ENCODE assay signal across 8 cellular contexts in the genomic region with DNA sequence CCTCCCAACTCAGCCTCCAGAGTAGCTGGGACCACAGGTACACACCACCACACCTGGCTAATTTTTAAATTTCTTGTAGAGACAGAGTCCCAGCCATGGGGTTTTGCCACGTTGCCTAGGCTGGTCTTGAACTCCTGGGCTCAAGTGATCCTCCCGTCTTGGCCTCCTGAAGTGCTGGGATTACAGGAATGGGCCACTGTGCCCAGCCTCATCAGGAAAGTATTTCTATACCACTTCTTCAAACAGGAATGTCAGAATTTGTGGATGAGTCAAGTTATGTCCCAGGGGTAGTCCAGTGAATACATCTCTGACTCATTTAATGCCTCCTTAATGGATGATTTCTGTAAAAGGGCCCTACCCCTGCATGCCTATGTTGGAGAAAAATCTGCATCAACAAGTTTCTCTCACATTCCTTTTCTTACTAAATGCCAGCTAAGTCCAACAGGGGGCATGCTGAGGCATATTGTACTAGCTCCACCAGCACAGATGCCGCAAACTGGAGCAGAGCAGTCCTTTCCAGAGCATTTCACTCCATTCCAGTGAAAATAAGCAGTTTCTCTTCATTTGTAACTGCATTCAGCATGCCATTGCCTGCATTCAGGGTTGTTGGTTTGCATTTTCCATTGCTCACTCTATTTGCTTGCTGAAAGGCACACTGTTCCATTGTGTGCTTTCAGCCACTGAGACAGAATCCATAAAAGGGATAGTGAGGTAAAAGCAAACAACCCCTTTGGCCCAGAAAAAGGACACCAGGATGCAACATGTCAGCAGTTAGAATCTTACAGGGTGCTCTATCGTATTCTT. TPM values are rescaled to one million over a fixed set of nuclear protein-coding genes. Genes with fewer than 3 reads are reported as not detected.
DNase-seq lines count a peak whose midpoint lies in the region; ATAC-seq, FAIRE-seq and TF ChIP-seq lines count a peak whose summit lies in the region.

No MANE protein-coding gene starts in this region.

- no peaks in the 10 kb centered on the region for H3K27me3 ChIP-seq in keratinocyte (ENCODE audit: control insufficient read depth, extremely low read depth, insufficient read depth, low read length)
- H3K27me3 ChIP-seq in smooth muscle cell (ENCODE audit: low read depth), result no peaks in the 10 kb centered on the region

- 50% methylated on average over 4 of the region's 4 CpGs for WGBS in smooth muscle cell (ENCODE audit: low lambda C conversion rate)

- ATAC-seq in HG02885 (IDR thresholded peaks at IDR 0.05; ENCODE audit: poor library complexity, unreplicated experiment), result no peak
- no peak for ATAC-seq in GM18502 (IDR thresholded peaks at IDR 0.05; ENCODE audit: poor library complexity, unreplicated experiment)

- H3K9me3 ChIP-seq in keratinocyte (ENCODE audit: control insufficient read depth, low read depth, low read length) (no peaks in the 10 kb centered on the region), smooth muscle cell (replicated peaks; ENCODE audit: low read depth) (no peaks in the 10 kb centered on the region)

- H4K20me1 ChIP-seq in keratinocyte (ENCODE audit: control insufficient read depth, extremely low read depth, insufficient read depth, low read length) (no peaks in the 10 kb centered on the region), smooth muscle cell (ENCODE audit: low read depth) (no peaks in the 10 kb centered on the region)

- no peak for DNase-seq in D721Med (ENCODE audit: insufficient read length, low spot score)
- peak; percentile 99 for DNase-seq in HCEC 1CT
- DNase-seq in RPMI7951 (ENCODE audit: low read depth), result peak; percentile 95
- peak; percentile 51 to 88 for DNase-seq in T47D (ENCODE audit: low read depth in 1 of 2, low spot score in 1 of 2)
- DNase-seq in keratinocyte (ENCODE audit: low read depth, low spot score), result peak; percentile 97
- no peak for DNase-seq in smooth muscle cell (lab: John Stamatoyannopoulos, UW; ENCODE audit: unreplicated experiment)

- FAIRE-seq in D721Med (lab: Jason Lieb, UNC) (no peak), keratinocyte (lab: Jason Lieb, UNC) (peak; percentile 93)

- no peaks in the 10 kb centered on the region for H3K9me1 ChIP-seq in keratinocyte (ENCODE audit: control insufficient read depth, extremely low read depth, insufficient read depth, low read length)

- H3K4me2 ChIP-seq in keratinocyte (ENCODE audit: control insufficient read depth, extremely low read depth, insufficient read depth, low read depth, low read length), result peak overlapping the region; percentile 61
- no peak overlapping the region for H3K4me2 ChIP-seq in smooth muscle cell

- peak overlapping the region; percentile 30 for H2AFZ ChIP-seq in keratinocyte (ENCODE audit: control insufficient read depth, low read length)
- H2AFZ ChIP-seq in smooth muscle cell (ENCODE audit: low read depth), result no peak overlapping the region

- no peaks in the 10 kb centered on the region for H3K79me2 ChIP-seq in keratinocyte (ENCODE audit: control insufficient read depth, insufficient read depth, low read length)
- H3K79me2 ChIP-seq in smooth muscle cell (ENCODE audit: low read depth), result no peaks in the 10 kb centered on the region

- peaks cover 22% of the 10 kb centered on the region for H3K4me1 ChIP-seq in keratinocyte (ENCODE audit: control insufficient read depth, extremely low read depth, insufficient read depth, low read length)
- peaks cover 4% of the 10 kb centered on the region for H3K4me1 ChIP-seq in smooth muscle cell (ENCODE audit: low read depth)

- in situ Hi-C loops in T47D (cut with HindIII; ENCODE audit: low pct_unique_long_range_greater_than_20kb, low sequenced_read_pairs), result no loop called here

- peaks cover 4% of the 10 kb centered on the region for H3F3A ChIP-seq in smooth muscle cell (ENCODE audit: low read depth)

- H3K27ac ChIP-seq in keratinocyte (ENCODE audit: control insufficient read depth, insufficient read depth, low read length), result peak overlapping the region; percentile 71
- peak overlapping the region; percentile 75 for H3K27ac ChIP-seq in smooth muscle cell (ENCODE audit: low read depth)

- H3K9ac ChIP-seq in keratinocyte (ENCODE audit: control insufficient read depth, extremely low read depth, insufficient read depth, low read length), result peak overlapping the region; percentile 24
- H3K9ac ChIP-seq in smooth muscle cell (ENCODE audit: low read depth), result no peak overlapping the region

- dilution Hi-C loops in keratinocyte (cut with MboI; ENCODE audit: extremely low pct_ligation_motif_present, low sequenced_read_pairs), result no loop called here

- H3K4me3 ChIP-seq in keratinocyte (ENCODE audit: control insufficient read depth in 2 of 3, extremely low read depth in 1 of 3, insufficient read depth in 2 of 3, low read depth in 1 of 3, low read length in 3 of 3), result peak overlapping the region in 1 of 3 experiments; percentile 9
- H3K4me3 ChIP-seq in smooth muscle cell, result no peak overlapping the region

- H3K36me3 ChIP-seq in keratinocyte (ENCODE audit: control insufficient read depth in 2 of 2, extremely low read depth in 1 of 2, insufficient read depth in 2 of 2, low read length in 2 of 2) (no peaks in the 10 kb centered on the region), smooth muscle cell (ENCODE audit: low read depth) (no peaks in the 10 kb centered on the region)

- TF ChIP-seq CTCF in D721Med (IDR thresholded peaks at IDR 0.05; ENCODE audit: insufficient read depth, missing control alignments) (peak; percentile 74), keratinocyte (optimal IDR thresholded peaks at IDR 0.05 in 1 of 3, IDR thresholded peaks at IDR 0.05 in 1 of 3, conservative IDR thresholded peaks at IDR 0.05 in 1 of 3; ENCODE audit: extremely low read depth in 1 of 3, insufficient read depth in 2 of 3, low read length in 3 of 3) (peak; percentile 73 to 95 (median 76)), smooth muscle cell (IDR thresholded peaks at IDR 0.05; ENCODE audit: borderline replicate concordance, insufficient read depth, poor library complexity, severe bottlenecking) (peak; percentile 68)

RNA-seq across cellular contexts. Expression of a gene that starts 5.3 kb away (rescaled TPM):
- total RNA-seq in RPMI7951 (2014; rRNA removed; shearing (Covaris generic)), result 135 and 217 TPM in 2 replicates
- 172 to 237 TPM (median 190 TPM) in 3 replicates for polyA plus RNA-seq in keratinocyte
- 43.7 TPM for polyA plus RNA-seq in keratinocyte (2011; ENCODE audit: low read depth)
- polyA plus RNA-seq in keratinocyte (2011; cell fraction: cytosol; rRNA removed), result 134 and 236 TPM in 2 replicates
- 203 and 264 TPM in 2 replicates for polyA plus RNA-seq in keratinocyte (2011; cell fraction: nucleus; rRNA removed)
- polyA plus RNA-seq in keratinocyte (2012; ENCODE audit: low replicate concordance), result 65.9 and 369 TPM in 2 replicates
- polyA minus RNA-seq in keratinocyte, result 128 to 158 TPM (median 146 TPM) in 3 replicates
- 419 TPM for polyA minus RNA-seq in keratinocyte (2011; cell fraction: cytosol; rRNA and poly(A)+ RNA removed)
- polyA minus RNA-seq in keratinocyte (2011; cell fraction: nucleus; rRNA and poly(A)+ RNA removed), result 148 and 193 TPM in 2 replicates
- total RNA-seq in smooth muscle cell, result 116 and 117 TPM in 2 replicates
- 237 and 255 TPM in 2 replicates for polyA plus RNA-seq in smooth muscle cell

RNA-seq across cellular contexts. Expression of a gene that starts 30.3 kb away (rescaled TPM):
- total RNA-seq in RPMI7951 (2014; rRNA removed; shearing (Covaris generic)), result 10.4 and 13.9 TPM in 2 replicates
- 24.0 to 43.7 TPM (median 41.9 TPM) in 3 replicates for polyA plus RNA-seq in keratinocyte
- 81.1 TPM for polyA plus RNA-seq in keratinocyte (2011; ENCODE audit: low read depth)
- polyA plus RNA-seq in keratinocyte (2011; cell fraction: cytosol; rRNA removed), result 29.9 and 32.5 TPM in 2 replicates
- 212 and 232 TPM in 2 replicates for polyA plus RNA-seq in keratinocyte (2011; cell fraction: nucleus; rRNA removed)
- polyA plus RNA-seq in keratinocyte (2012; ENCODE audit: low replicate concordance), result 33.5 and 52.8 TPM in 2 replicates
- polyA minus RNA-seq in keratinocyte, result 112 to 261 TPM (median 142 TPM) in 3 replicates
- 34.3 TPM for polyA minus RNA-seq in keratinocyte (2011; cell fraction: cytosol; rRNA and poly(A)+ RNA removed)
- polyA minus RNA-seq in keratinocyte (2011; cell fraction: nucleus; rRNA and poly(A)+ RNA removed), result 203 and 207 TPM in 2 replicates
- 31.9 and 54.7 TPM in 2 replicates for total RNA-seq in smooth muscle cell
- 27.3 and 34.0 TPM in 2 replicates for polyA plus RNA-seq in smooth muscle cell

RNA-seq across cellular contexts. Expression of a gene that starts 40.1 kb away (rescaled TPM):
- 40.6 and 44.6 TPM in 2 replicates for total RNA-seq in RPMI7951 (2014; rRNA removed; shearing (Covaris generic))
- polyA plus RNA-seq in keratinocyte (30.6 to 55.8 TPM (median 37.4 TPM) in 3 replicates), smooth muscle cell (87.7 and 112 TPM in 2 replicates)
- 36.5 TPM for polyA plus RNA-seq in keratinocyte (2011; ENCODE audit: low read depth)
- 40.0 and 43.3 TPM in 2 replicates for polyA plus RNA-seq in keratinocyte (2011; cell fraction: cytosol; rRNA removed)
- 68.3 and 77.9 TPM in 2 replicates for polyA plus RNA-seq in keratinocyte (2011; cell fraction: nucleus; rRNA removed)
- polyA plus RNA-seq in keratinocyte (2012; ENCODE audit: low replicate concordance), result 44.6 and 57.8 TPM in 2 replicates
- 70.0 to 118 TPM (median 78.5 TPM) in 3 replicates for polyA minus RNA-seq in keratinocyte
- 59.5 TPM for polyA minus RNA-seq in keratinocyte (2011; cell fraction: cytosol; rRNA and poly(A)+ RNA removed)
- polyA minus RNA-seq in keratinocyte (2011; cell fraction: nucleus; rRNA and poly(A)+ RNA removed), result 45.8 and 80.0 TPM in 2 replicates
- 85.6 and 97.7 TPM in 2 replicates for total RNA-seq in smooth muscle cell

Comparison
In these comparisons a context has a peak if more than half of its experiments do, and no peak if none do; other contexts are left out.
1. DNase-seq: peak in HCEC 1CT (single experiment), RPMI7951 (single experiment), T47D (2 of 2) and keratinocyte (single experiment); none in D721Med (single experiment) and smooth muscle cell (single experiment).
2. Peak in every context shown above with its lines, with median percentiles within 50 percentile points of each other: CTCF ChIP-seq.